In the genomic region with DNA sequence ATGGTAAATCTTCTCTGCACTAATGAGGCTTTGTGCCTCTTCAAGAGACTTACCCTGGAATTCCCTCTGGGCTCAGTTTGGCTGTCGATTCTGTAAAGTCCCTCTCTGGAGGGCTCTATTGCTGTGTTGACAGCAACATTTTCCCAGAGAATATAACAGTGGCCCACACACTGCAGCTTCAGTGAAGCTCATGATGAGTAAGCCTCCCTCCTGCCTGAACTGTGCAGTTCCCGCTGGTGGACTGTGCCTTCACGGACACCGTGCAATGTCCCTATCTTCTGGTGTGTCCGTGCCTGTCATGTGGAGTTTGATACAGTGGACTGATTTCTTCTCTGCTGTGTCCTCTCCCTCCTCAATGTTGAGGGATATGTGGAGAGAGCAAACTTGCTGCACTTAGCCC, we compare ENCODE assay signal across 23 cellular contexts.
"Had no signal": no experiment of that assay in that cellular context is flagged by ENCODE, and none has a peak within 500 bp of the region (broad histone marks: within the 10 kb centered on the region; RNA-seq: fewer than 3 reads in every experiment).

No MANE protein-coding gene starts in this region.

- H3K9me3 ChIP-seq: lower lobe of right lung, mucosa of descending colon, right atrium auricular region, suprapubic skin, upper lobe of left lung had no signal

- ATAC-seq: activated CD8-positive, alpha-beta memory T cell treated with anti-CD3 and anti-CD28 coated beads, Interleukin-2, amount 10 ng/mL, durations not matched to agents 7 days and 5 days; activated CD8-positive, alpha-beta T cell treated with anti-CD3 and anti-CD28 coated beads for 36 hours; foreskin keratinocyte; left lobe of liver; lower lobe of right lung; mucosa of descending colon; SK-N-SH treated with all-trans-retinoic acid at 6 μM for 48 hours; stimulated activated naive CD8-positive, alpha-beta T cell treated with anti-CD3 and anti-CD28 coated beads, Interleukin-15, amount 100 ng/mL, for 72 hours had no signal

- FAIRE-seq: endometrium, TTC549 had no signal

- H3K4me3 ChIP-seq: lower lobe of right lung, mucosa of descending colon, right atrium auricular region, suprapubic skin, upper lobe of left lung had no signal

- H3K27ac ChIP-seq: foreskin keratinocyte, lower lobe of right lung, right atrium auricular region, suprapubic skin, upper lobe of left lung, WERI-Rb-1 had no signal

- H3K36me3 ChIP-seq: lower lobe of right lung, right atrium auricular region, suprapubic skin, upper lobe of left lung, WERI-Rb-1 had no signal

- H3K27me3 ChIP-seq: right atrium auricular region, suprapubic skin, upper lobe of left lung had no signal

- H3K4me1 ChIP-seq: lower lobe of right lung, right atrium auricular region, suprapubic skin, upper lobe of left lung had no signal

- DNase-seq: activated CD4-positive, alpha-beta T cell treated with anti-CD3 and anti-CD28 coated beads, Interleukin-2, amount 10 ng/mL, durations not matched to agents 7 days and 5 days; activated CD4-positive, CD25-positive, alpha-beta regulatory T cell treated with anti-CD3 and anti-CD28 coated beads, Interleukin-2, amount 50 U/mL, for 72 hours; activated CD8-positive, alpha-beta memory T cell treated with anti-CD3 and anti-CD28 coated beads, Interleukin-2, amount 10 ng/mL, durations not matched to agents 7 days and 5 days; activated CD8-positive, alpha-beta T cell treated with anti-CD3 and anti-CD28 coated beads for 36 hours; activated gamma-delta T cell treated with Interleukin-2 at 50 U/mL for 16 hours; aorta; central memory CD4-positive, alpha-beta T cell; cortex of kidney; foreskin keratinocyte; immature natural killer cell; lower lobe of right lung; mesendoderm; mucosa of descending colon; stimulated activated CD4-positive, alpha-beta T cell treated with anti-CD3 and anti-CD28 coated beads, Interleukin-1b, Interleukin-23, amount 100 ng/mL, for 48 hours; stimulated activated naive CD8-positive, alpha-beta T cell treated with anti-CD3 and anti-CD28 coated beads, Interleukin-15, amount 100 ng/mL, for 72 hours; upper lobe of left lung; WERI-Rb-1 had no signal
